Comparison of ENCODE assay signal across 8 cellular contexts in genomic region chr13:94550030-94550738, GRCh38. TPM values are rescaled to one million over a fixed set of nuclear protein-coding genes. Genes with fewer than 3 reads are reported as not detected.
DNase-seq lines count a peak whose midpoint lies in the region; ATAC-seq and TF ChIP-seq lines count a peak whose summit lies in the region.

No MANE protein-coding gene starts in this region.

- POLR2A ChIA-PET in activated CD4-positive, alpha-beta memory T cell treated with anti-CD3 and anti-CD28 coated beads, Interleukin-2, amount 10 ng/mL, durations not matched to agents 7 days and 5 days (lab: Charles Lee): interaction anchor here (0.6 to 4.0 kb wide), 15 partner anchors 10 to 227 kb away, joined by 3 to 83 read pairs (median 7); partner anchors contain the start of genes GPR180 and TGDS

- peaks cover 8% of the 10 kb centered on the region for H3K27me3 Mint-ChIP-seq in activated CD4-positive, alpha-beta memory T cell treated with anti-CD3 and anti-CD28 coated beads, Interleukin-2, amount 10 ng/mL, durations not matched to agents 7 days and 5 days
- peaks cover 8% of the 10 kb centered on the region for H3K27me3 Mint-ChIP-seq in progenitor cell of endocrine pancreas

- TF ChIP-seq CTCF in progenitor cell of endocrine pancreas (IDR thresholded peaks at IDR 0.05; ENCODE audit: unreplicated experiment): no peak

- ATAC-seq in GM18870 (IDR thresholded peaks at IDR 0.05; ENCODE audit: unreplicated experiment): peak; percentile 8
- peak; percentile 14 for ATAC-seq in HG03432 (IDR thresholded peaks at IDR 0.05; ENCODE audit: unreplicated experiment)
- peak; percentile 44 for ATAC-seq in Right ventricle myocardium superior (ENCODE audit: poor library complexity)

- H3K4me1 ChIP-seq in ACC112 (ENCODE audit: control insufficient read depth, insufficient read depth, low read length, unreplicated experiment): peaks cover 8% of the 10 kb centered on the region

- CTCF ChIA-PET in activated CD4-positive, alpha-beta memory T cell treated with anti-CD3 and anti-CD28 coated beads, Interleukin-2, amount 10 ng/mL, durations not matched to agents 7 days and 5 days (lab: Charles Lee): interaction anchor here (1.0 to 3.4 kb wide), 10 partner anchors 13 to 639 kb away, joined by 3 to 17 read pairs (median 6); partner anchors contain the start of gene TGDS

- H3K4me3 ChIP-seq in ACC112 (ENCODE audit: low read depth, low read length): peak overlapping the region; percentile 86

- H3K4me3 Mint-ChIP-seq in activated CD4-positive, alpha-beta memory T cell treated with anti-CD3 and anti-CD28 coated beads, Interleukin-2, amount 10 ng/mL, durations not matched to agents 7 days and 5 days: peak overlapping the region; percentile 94
- peak overlapping the region; percentile 84 for H3K4me3 Mint-ChIP-seq in progenitor cell of endocrine pancreas (ENCODE audit: low read depth)

- H3K79me2 ChIP-seq in ACC112 (ENCODE audit: control insufficient read depth, insufficient read depth, low read length, unreplicated experiment): no peaks in the 10 kb centered on the region

- peaks cover 6% of the 10 kb centered on the region for H3K36me3 Mint-ChIP-seq in activated CD4-positive, alpha-beta memory T cell treated with anti-CD3 and anti-CD28 coated beads, Interleukin-2, amount 10 ng/mL, durations not matched to agents 7 days and 5 days (ENCODE audit: low read depth)
- H3K36me3 Mint-ChIP-seq in progenitor cell of endocrine pancreas (ENCODE audit: insufficient read depth): no peaks in the 10 kb centered on the region

- peak overlapping the region; percentile 41 for H3K27ac Mint-ChIP-seq in activated CD4-positive, alpha-beta memory T cell treated with anti-CD3 and anti-CD28 coated beads, Interleukin-2, amount 10 ng/mL, durations not matched to agents 7 days and 5 days
- H3K27ac Mint-ChIP-seq in progenitor cell of endocrine pancreas: peak overlapping the region; percentile 98

- H3K36me3 ChIP-seq in ACC112 (ENCODE audit: insufficient read depth, low read length): no peaks in the 10 kb centered on the region

- DNase-seq in activated CD4-positive, alpha-beta memory T cell treated with anti-CD3 and anti-CD28 coated beads, Interleukin-2, amount 10 ng/mL, durations not matched to agents 7 days and 5 days: no peak
- DNase-seq in Right ventricle myocardium superior (no peak), progenitor cell of endocrine pancreas (ENCODE audit: low spot score, unreplicated experiment) (no peak), NCI-H446 (lab: John Stamatoyannopoulos, UW) (no peak)
- DNase-seq in stimulated activated naive CD4-positive, alpha-beta T cell (lab: John Stamatoyannopoulos, UW): no peak

- peak overlapping the region; percentile 61 for H2AFZ ChIP-seq in ACC112 (ENCODE audit: low read length, unreplicated experiment)

- peaks cover 16% of the 10 kb centered on the region for H3K4me1 Mint-ChIP-seq in activated CD4-positive, alpha-beta memory T cell treated with anti-CD3 and anti-CD28 coated beads, Interleukin-2, amount 10 ng/mL, durations not matched to agents 7 days and 5 days
- H3K4me1 Mint-ChIP-seq in progenitor cell of endocrine pancreas (ENCODE audit: low read depth): no peaks in the 10 kb centered on the region

- intact Hi-C loops in Right ventricle myocardium superior (cut with DNase I): no loop called here

- H3K9me3 Mint-ChIP-seq in activated CD4-positive, alpha-beta memory T cell treated with anti-CD3 and anti-CD28 coated beads, Interleukin-2, amount 10 ng/mL, durations not matched to agents 7 days and 5 days: no peaks in the 10 kb centered on the region
- H3K9me3 Mint-ChIP-seq in progenitor cell of endocrine pancreas (ENCODE audit: low read depth): peaks cover 2% of the 10 kb centered on the region

- no peaks in the 10 kb centered on the region for H3K27me3 ChIP-seq in ACC112 (ENCODE audit: insufficient read depth, low read length)

- H3K27ac ChIP-seq in ACC112 (ENCODE audit: low read depth, low read length): peak overlapping the region; percentile 84

RNA-seq across cellular contexts. Expression of gene TGDS, which starts 45.8 kb away (rescaled TPM):
- total RNA-seq in activated CD4-positive, alpha-beta memory T cell treated with anti-CD3 and anti-CD28 coated beads, Interleukin-2, amount 10 ng/mL, durations not matched to agents 7 days and 5 days: 10 to 100 TPM; 18.3 to 19.7 TPM
- total RNA-seq in Right ventricle myocardium superior (4.5 TPM), progenitor cell of endocrine pancreas (12.9 and 13.5 TPM in 2 replicates)

RNA-seq across cellular contexts. Expression of gene GPR180, which starts 51.5 kb away (rescaled TPM):
- total RNA-seq in activated CD4-positive, alpha-beta memory T cell treated with anti-CD3 and anti-CD28 coated beads, Interleukin-2, amount 10 ng/mL, durations not matched to agents 7 days and 5 days: 1 to 10 TPM; 7.8 to 8.0 TPM
- total RNA-seq in Right ventricle myocardium superior (5.5 TPM), progenitor cell of endocrine pancreas (5.3 TPM in 2 replicates)
